Comparison of ENCODE assay signal across 15 cellular contexts in the genomic region with DNA sequence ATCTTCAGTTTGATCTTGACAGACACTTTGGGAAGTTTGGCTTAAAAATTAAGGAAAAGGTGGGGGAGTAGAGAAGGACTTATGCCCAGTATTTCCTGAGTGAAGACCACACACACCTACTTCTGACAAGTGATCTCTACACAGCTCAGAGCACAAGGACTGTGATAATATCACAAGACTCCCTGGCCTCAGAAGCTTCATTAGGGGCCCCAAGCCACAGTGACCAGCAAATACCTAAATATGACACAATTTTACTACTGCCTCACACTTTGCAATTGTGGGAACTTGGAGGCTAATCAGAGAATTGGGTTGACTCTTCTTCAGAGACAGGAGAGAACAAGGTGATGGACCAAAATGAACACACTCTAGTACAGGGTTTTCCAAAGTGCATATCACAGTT. TPM values are rescaled to one million over a fixed set of nuclear protein-coding genes. Genes with fewer than 3 reads are reported as not detected.
"Had no signal": no experiment of that assay in that cellular context is flagged by ENCODE, and none has a peak within 500 bp of the region (broad histone marks: within the 10 kb centered on the region; RNA-seq: fewer than 3 reads in every experiment).

No MANE protein-coding gene starts in this region.

- H3K4me3 Mint-ChIP-seq: activated CD4-positive, alpha-beta memory T cell treated with anti-CD3 and anti-CD28 coated beads, Interleukin-2, amount 10 ng/mL, durations not matched to agents 7 days and 5 days; activated CD8-positive, alpha-beta memory T cell treated with anti-CD3 and anti-CD28 coated beads, Interleukin-2, amount 10 ng/mL, durations not matched to agents 7 days and 5 days; activated naive CD8-positive, alpha-beta T cell; effector memory CD8-positive, alpha-beta T cell; natural killer cell; stimulated activated naive CD8-positive, alpha-beta T cell treated with anti-CD3 and anti-CD28 coated beads, Interleukin-15, Interleukin-2, amounts not matched to agents 100 ng/mL and 50 ng/mL, for 24 hours had no signal

- DNase-seq: activated CD4-positive, alpha-beta memory T cell treated with anti-CD3 and anti-CD28 coated beads, Interleukin-2, amount 10 ng/mL, durations not matched to agents 7 days and 5 days; activated CD4-positive, alpha-beta T cell treated with anti-CD3 and anti-CD28 coated beads for 4 hours; activated CD8-positive, alpha-beta memory T cell treated with anti-CD3 and anti-CD28 coated beads, Interleukin-2, amount 10 ng/mL, durations not matched to agents 7 days and 5 days; effector memory CD8-positive, alpha-beta T cell; foreskin fibroblast; natural killer cell; ovary; psoas muscle; right cardiac atrium; stimulated activated CD4-positive, alpha-beta T cell treated with anti-CD3 and anti-CD28 coated beads, Interleukin-2, amount 100 ng/mL, for 48 hours had no signal

- ATAC-seq: activated CD8-positive, alpha-beta memory T cell treated with anti-CD3 and anti-CD28 coated beads, Interleukin-2, amount 10 ng/mL, durations not matched to agents 7 days and 5 days; effector memory CD8-positive, alpha-beta T cell; natural killer cell; psoas muscle; right cardiac atrium had no signal

- H3K9me3 Mint-ChIP-seq: natural killer cell had no signal

- H3K36me3 Mint-ChIP-seq: activated naive CD8-positive, alpha-beta T cell; natural killer cell had no signal

- H3K27ac Mint-ChIP-seq: activated CD4-positive, alpha-beta memory T cell treated with anti-CD3 and anti-CD28 coated beads, Interleukin-2, amount 10 ng/mL, durations not matched to agents 7 days and 5 days; activated CD8-positive, alpha-beta memory T cell treated with anti-CD3 and anti-CD28 coated beads, Interleukin-2, amount 10 ng/mL, durations not matched to agents 7 days and 5 days; activated naive CD8-positive, alpha-beta T cell; effector memory CD8-positive, alpha-beta T cell; natural killer cell; stimulated activated naive CD8-positive, alpha-beta T cell treated with anti-CD3 and anti-CD28 coated beads, Interleukin-15, Interleukin-2, amounts not matched to agents 100 ng/mL and 50 ng/mL, for 24 hours had no signal

RNA-seq across cellular contexts. Expression of a gene that starts 2.6 kb away (rescaled TPM):
- total RNA-seq: cardiac septum, dermis microvascular lymphatic vessel endothelial cell, psoas muscle, right cardiac atrium, tibial nerve had no signal

RNA-seq across cellular contexts. Expression of a gene that starts 35.7 kb away (rescaled TPM):
- total RNA-seq: dermis microvascular lymphatic vessel endothelial cell had no signal
